ENCODE assay signal across 8 cellular contexts in the genomic region with DNA sequence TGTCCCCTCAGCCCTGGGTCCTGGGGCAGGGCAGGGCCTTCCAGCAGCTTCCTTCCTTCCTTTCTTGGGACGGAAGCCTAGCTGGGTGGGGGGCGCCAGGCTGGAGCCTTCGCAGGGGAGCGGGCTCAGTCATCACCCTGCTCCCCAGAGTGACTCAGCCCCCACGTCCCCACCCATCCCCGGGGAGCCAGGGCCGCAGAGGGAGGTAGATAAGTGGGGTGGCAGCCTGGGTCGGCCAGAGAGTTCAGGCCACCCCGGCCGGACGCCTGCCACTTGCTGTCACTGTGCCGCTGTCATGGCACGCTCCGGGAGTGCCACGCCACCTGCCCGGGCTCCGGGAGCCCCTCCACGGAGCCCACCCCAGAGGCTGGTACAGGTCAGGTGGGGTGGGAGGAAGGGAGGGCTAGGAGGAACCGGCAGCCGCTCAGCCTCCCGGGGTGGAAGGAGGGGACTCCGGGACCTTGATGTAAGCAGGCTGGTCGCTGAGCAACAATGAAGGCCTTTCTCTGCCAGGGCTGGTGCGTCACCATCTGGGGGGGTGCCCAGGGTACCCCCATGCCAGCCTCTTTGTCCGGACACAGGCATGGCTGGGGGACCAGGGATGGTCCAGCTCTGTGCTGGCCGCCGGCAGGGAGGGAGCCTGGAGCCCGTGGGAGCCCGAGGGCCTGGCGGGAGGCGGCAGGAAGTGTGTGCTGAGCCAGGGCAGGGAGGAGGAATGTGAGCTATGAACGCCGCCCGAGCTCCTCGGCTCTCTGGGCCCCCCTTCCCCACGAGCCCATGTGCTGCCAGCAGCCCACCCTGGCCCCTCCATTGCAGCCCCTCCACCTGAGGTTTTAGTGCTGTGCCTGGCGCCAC. TPM values are rescaled to one million over a fixed set of nuclear protein-coding genes. Genes with fewer than 3 reads are reported as not detected.
DNase-seq lines count a peak whose midpoint lies in the region; ATAC-seq and TF ChIP-seq lines count a peak whose summit lies in the region.

No MANE protein-coding gene starts in this region.

- no peak for DNase-seq in AG04450 (ENCODE audit: low read depth, low spot score)
- DNase-seq in RPMI7951 (ENCODE audit: low read depth): peak; percentile 71
- peak; percentile 55 to 75 for DNase-seq in fibroblast of lung (ENCODE audit: low read depth in 2 of 2)
- peak; percentile 62 for DNase-seq in nephron progenitor cell
- DNase-seq in NCI-H2081 (lab: John Stamatoyannopoulos, UW): no peak
- DNase-seq in SIG-M5 (lab: John Stamatoyannopoulos, UW): no peak
- DNase-seq in NCI-H2029 treated with DMSO at 0.1 percent for 48 hours (lab: John Stamatoyannopoulos, UW): no peak

- H3K4me1 ChIP-seq in fibroblast of lung (ENCODE audit: control insufficient read depth, extremely low read depth, insufficient read depth, low read length): peaks cover 37% of the 10 kb centered on the region

- H2AFZ ChIP-seq in fibroblast of lung (ENCODE audit: low read length): no peak overlapping the region

- H3K9ac ChIP-seq in fibroblast of lung (ENCODE audit: insufficient read depth, low read length): peak overlapping the region; percentile 80

- H3K79me2 ChIP-seq in fibroblast of lung (ENCODE audit: control insufficient read depth, insufficient read depth, low read length): peaks cover 19% of the 10 kb centered on the region

- ATAC-seq in GM21825 (IDR thresholded peaks at IDR 0.05; ENCODE audit: unreplicated experiment): no peak

- H3K9me3 ChIP-seq in AG04450 (ENCODE audit: control insufficient read depth, insufficient read depth, low read length) (no peaks in the 10 kb centered on the region; the same call in 1 of the 2 replicates), fibroblast of lung (ENCODE audit: control insufficient read depth, insufficient read depth, low read depth, low read length) (no peaks in the 10 kb centered on the region)

- peak overlapping the region; percentile 93 for H3K4me2 ChIP-seq in fibroblast of lung (ENCODE audit: extremely low read depth, insufficient read depth, low read length)

- POLR2A ChIA-PET in AG04450 (lab: Yijun Ruan, JAX): interaction anchor here (0.6 to 2.2 kb wide), 6 partner anchors 9 to 122 kb away, joined by 3 to 14 read pairs (median 4); a partner anchor contains a TSS

- no peaks in the 10 kb centered on the region for H3K36me3 Mint-ChIP-seq in nephron progenitor cell (ENCODE audit: low read depth)

- no peak overlapping the region for H3K27ac Mint-ChIP-seq in nephron progenitor cell

- H3K4me3 Mint-ChIP-seq in nephron progenitor cell: no peak overlapping the region

- TF ChIP-seq CTCF in AG04450 (IDR thresholded peaks at IDR 0.05; ENCODE audit: low read depth, low read length) (no peak), fibroblast of lung (conservative IDR thresholded peaks at IDR 0.05 in 1 of 2, IDR thresholded peaks at IDR 0.05 in 1 of 2; ENCODE audit: low read depth in 1 of 2, low read length in 2 of 2) (no peak), nephron progenitor cell (IDR thresholded peaks at IDR 0.05) (no peak)

- H3K9me3 Mint-ChIP-seq in nephron progenitor cell: no peaks in the 10 kb centered on the region

- H3K27ac ChIP-seq in AG04450 (ENCODE audit: low read depth, low read length) (peak overlapping the region; percentile 87), fibroblast of lung (ENCODE audit: insufficient read depth, low read length) (peak overlapping the region; percentile 94)

- H3K4me1 Mint-ChIP-seq in nephron progenitor cell: peaks cover 32% of the 10 kb centered on the region

- CTCF ChIA-PET in AG04450 (lab: Charles Lee): interaction anchor here (0.9 to 1.1 kb wide), 2 partner anchors 11 to 218 kb away, joined by 4 read pairs; a partner anchor contains a TSS

- no peaks in the 10 kb centered on the region for H4K20me1 ChIP-seq in fibroblast of lung (ENCODE audit: control insufficient read depth, extremely low read depth, insufficient read depth, low read length)

- H3K4me3 ChIP-seq in AG04450 (ENCODE audit: low read depth, low read length) (peak overlapping the region; percentile 36), fibroblast of lung (replicated peaks in 1 of 4; ENCODE audit: control extremely low read depth in 1 of 4, insufficient read depth in 1 of 4, low read depth in 3 of 4, low read length in 4 of 4) (peak overlapping the region; percentile 28 to 54 (median 38))

- H3K27me3 ChIP-seq in AG04450 (ENCODE audit: control insufficient read depth, insufficient read depth, low read length) (no peaks in the 10 kb centered on the region), fibroblast of lung (ENCODE audit: control insufficient read depth, insufficient read depth, low read length) (no peaks in the 10 kb centered on the region)

- peaks cover 16% of the 10 kb centered on the region for H3K27me3 Mint-ChIP-seq in nephron progenitor cell (ENCODE audit: low read depth, poor library complexity)

- peaks cover 19% of the 10 kb centered on the region for H3K36me3 ChIP-seq in fibroblast of lung (ENCODE audit: control insufficient read depth, insufficient read depth, low read length)

RNA-seq across cellular contexts. Expression of a gene that starts 6.6 kb away (rescaled TPM):
- polyA plus RNA-seq in AG04450 (2011; rRNA removed) (16.7 and 23.5 TPM in 2 replicates), fibroblast of lung (30.7 and 38.0 TPM in 2 replicates)
- 6.3 and 6.5 TPM in 2 replicates for polyA minus RNA-seq in AG04450 (2011; rRNA and poly(A)+ RNA removed)
- 49.0 and 51.1 TPM in 2 replicates for total RNA-seq in RPMI7951 (2014; rRNA removed; shearing (Covaris generic))
- total RNA-seq in fibroblast of lung: 16.9 and 21.5 TPM in 2 replicates
- polyA plus RNA-seq in fibroblast of lung (2012): 79.5 and 84.8 TPM in 2 replicates
- polyA minus RNA-seq in fibroblast of lung (ENCODE audit: low replicate concordance): 15.5 and 29.6 TPM in 2 replicates

RNA-seq across cellular contexts. Expression of a gene that starts 13.7 kb away (rescaled TPM):
- polyA plus RNA-seq in AG04450 (2011; rRNA removed): 0.66 and 0.94 TPM in 2 replicates
- not detected in 2 replicates for polyA minus RNA-seq in AG04450 (2011; rRNA and poly(A)+ RNA removed)
- 0.20 and 0.24 TPM in 2 replicates for total RNA-seq in RPMI7951 (2014; rRNA removed; shearing (Covaris generic))
- total RNA-seq in fibroblast of lung: 0.26 and 0.99 TPM in 2 replicates
- 0.06 and 0.20 TPM in 2 replicates for polyA plus RNA-seq in fibroblast of lung
- 0.58 and 1.3 TPM in 2 replicates for polyA plus RNA-seq in fibroblast of lung (2012)
- polyA minus RNA-seq in fibroblast of lung (ENCODE audit: low replicate concordance): not detected in 2 replicates

RNA-seq across cellular contexts. Expression of a gene that starts 14.3 kb away (rescaled TPM):
- polyA plus RNA-seq in AG04450 (2011; rRNA removed) (10.7 and 14.5 TPM in 2 replicates), fibroblast of lung (8.4 and 9.2 TPM in 2 replicates)
- 4.3 and 4.7 TPM in 2 replicates for polyA minus RNA-seq in AG04450 (2011; rRNA and poly(A)+ RNA removed)
- 24.8 and 48.2 TPM in 2 replicates for total RNA-seq in RPMI7951 (2014; rRNA removed; shearing (Covaris generic))
- 34.7 and 44.4 TPM in 2 replicates for total RNA-seq in fibroblast of lung
- 17.4 and 19.0 TPM in 2 replicates for polyA plus RNA-seq in fibroblast of lung (2012)
- 5.2 and 9.7 TPM in 2 replicates for polyA minus RNA-seq in fibroblast of lung (ENCODE audit: low replicate concordance)

RNA-seq across cellular contexts. Expression of a gene that starts 14.5 kb away (rescaled TPM):
- polyA plus RNA-seq in AG04450 (2011; rRNA removed) (35.9 and 42.2 TPM in 2 replicates), fibroblast of lung (24.5 and 39.6 TPM in 2 replicates)
- 67.9 and 99.1 TPM in 2 replicates for polyA minus RNA-seq in AG04450 (2011; rRNA and poly(A)+ RNA removed)
- 19.0 and 19.5 TPM in 2 replicates for total RNA-seq in RPMI7951 (2014; rRNA removed; shearing (Covaris generic))
- 35.7 and 46.6 TPM in 2 replicates for total RNA-seq in fibroblast of lung
- 52.2 and 55.8 TPM in 2 replicates for polyA plus RNA-seq in fibroblast of lung (2012)
- polyA minus RNA-seq in fibroblast of lung (ENCODE audit: low replicate concordance): 242 and 267 TPM in 2 replicates

RNA-seq across cellular contexts. Expression of a gene that starts 23.7 kb away (rescaled TPM):
- polyA plus RNA-seq in AG04450 (2011; rRNA removed): 8.2 and 10.7 TPM in 2 replicates
- polyA minus RNA-seq in AG04450 (2011; rRNA and poly(A)+ RNA removed): 7.2 and 7.8 TPM in 2 replicates
- 9.7 and 13.6 TPM in 2 replicates for total RNA-seq in RPMI7951 (2014; rRNA removed; shearing (Covaris generic))
- total RNA-seq in fibroblast of lung: 10.8 and 18.8 TPM in 2 replicates
- 11.6 and 18.7 TPM in 2 replicates for polyA plus RNA-seq in fibroblast of lung
- polyA plus RNA-seq in fibroblast of lung (2012): 19.6 and 29.9 TPM in 2 replicates
- 14.7 and 15.9 TPM in 2 replicates for polyA minus RNA-seq in fibroblast of lung (ENCODE audit: low replicate concordance)

Comparison
In these comparisons a context has a peak if more than half of its experiments do, and no peak if none do; other contexts are left out.
1. DNase-seq: peak in RPMI7951 (single experiment), fibroblast of lung (2 of 2) and nephron progenitor cell (single experiment); none in AG04450 (single experiment), NCI-H2081 (0 of 2), SIG-M5 (single experiment) and NCI-H2029 treated with DMSO at 0.1 percent for 48 hours (single experiment).